29 cellular contexts compared by ENCODE assay signal in genomic region chr12:97541366-97541765, GRCh38.
"Had no signal": no experiment of that assay in that cellular context is flagged by ENCODE, and none has a peak within 500 bp of the region (broad histone marks: within the 10 kb centered on the region; RNA-seq: fewer than 3 reads in every experiment).

No MANE protein-coding gene starts in this region.

- H3K36me3 ChIP-seq: adrenal gland, cardiac muscle cell, colonic mucosa had no signal

- H3K4me1 Mint-ChIP-seq: activated CD4-positive, alpha-beta memory T cell treated with anti-CD3 and anti-CD28 coated beads, Interleukin-2, amount 10 ng/mL, durations not matched to agents 7 days and 5 days; activated CD4-positive, alpha-beta T cell treated with anti-CD3 and anti-CD28 coated beads, Interleukin-2, amount 10 ng/mL, durations not matched to agents 7 days and 5 days; activated naive CD4-positive, alpha-beta T cell treated with anti-CD3 and anti-CD28 coated beads, Interleukin-2, amount 50 U/mL, for 24 hours; activated naive CD8-positive, alpha-beta T cell treated with anti-CD3 and anti-CD28 coated beads for 36 hours; activated naive CD8-positive, alpha-beta T cell treated with anti-CD3 and anti-CD28 coated beads, Interleukin-2, amount 50 U/mL, for 24 hours had no signal

- H3K27me3 Mint-ChIP-seq: activated CD4-positive, alpha-beta memory T cell treated with anti-CD3 and anti-CD28 coated beads, Interleukin-2, amount 10 ng/mL, durations not matched to agents 7 days and 5 days; activated CD4-positive, alpha-beta T cell treated with anti-CD3 and anti-CD28 coated beads, Interleukin-2, amount 10 ng/mL, durations not matched to agents 7 days and 5 days; activated naive CD4-positive, alpha-beta T cell treated with anti-CD3 and anti-CD28 coated beads, Interleukin-2, amount 50 U/mL, for 24 hours; activated naive CD8-positive, alpha-beta T cell treated with anti-CD3 and anti-CD28 coated beads, Interleukin-2, amount 50 U/mL, for 24 hours; activated T-cell treated with anti-CD3 and anti-CD28 coated beads, Interleukin-2, amount 50 U/mL, for 24 hours had no signal

- H3K27ac Mint-ChIP-seq: activated CD4-positive, alpha-beta memory T cell treated with anti-CD3 and anti-CD28 coated beads, Interleukin-2, amount 10 ng/mL, durations not matched to agents 7 days and 5 days; activated CD4-positive, alpha-beta T cell treated with anti-CD3 and anti-CD28 coated beads, Interleukin-2, amount 10 ng/mL, durations not matched to agents 7 days and 5 days; activated naive CD4-positive, alpha-beta T cell treated with anti-CD3 and anti-CD28 coated beads, Interleukin-2, amount 50 U/mL, for 24 hours; activated naive CD8-positive, alpha-beta T cell treated with anti-CD3 and anti-CD28 coated beads for 36 hours; activated naive CD8-positive, alpha-beta T cell treated with anti-CD3 and anti-CD28 coated beads, Interleukin-2, amount 50 U/mL, for 24 hours; activated T-cell treated with anti-CD3 and anti-CD28 coated beads, Interleukin-2, amount 50 U/mL, for 24 hours; activated T-cell treated with anti-CD3 and anti-CD28 coated beads, Interleukin-2, amount 50 U/mL, for 72 hours had no signal

- H3K36me3 Mint-ChIP-seq: activated naive CD4-positive, alpha-beta T cell treated with anti-CD3 and anti-CD28 coated beads, Interleukin-2, amount 50 U/mL, for 24 hours; activated naive CD8-positive, alpha-beta T cell treated with anti-CD3 and anti-CD28 coated beads for 36 hours had no signal

- H3K9me3 Mint-ChIP-seq: activated CD4-positive, alpha-beta memory T cell treated with anti-CD3 and anti-CD28 coated beads, Interleukin-2, amount 10 ng/mL, durations not matched to agents 7 days and 5 days; activated CD4-positive, alpha-beta T cell treated with anti-CD3 and anti-CD28 coated beads, Interleukin-2, amount 10 ng/mL, durations not matched to agents 7 days and 5 days; activated naive CD4-positive, alpha-beta T cell treated with anti-CD3 and anti-CD28 coated beads, Interleukin-2, amount 50 U/mL, for 24 hours; activated naive CD8-positive, alpha-beta T cell treated with anti-CD3 and anti-CD28 coated beads, Interleukin-2, amount 50 U/mL, for 24 hours; activated T-cell treated with anti-CD3 and anti-CD28 coated beads, Interleukin-2, amount 50 U/mL, for 72 hours had no signal

- H3K27ac ChIP-seq: adrenal gland, body of pancreas, cardiac muscle cell, colonic mucosa, epithelial cell of prostate had no signal

- H3K9me3 ChIP-seq: adrenal gland, body of pancreas, colonic mucosa had no signal

- H3K27me3 ChIP-seq: adrenal gland, body of pancreas, cardiac muscle cell, colonic mucosa had no signal

- DNase-seq: activated CD4-positive, alpha-beta memory T cell treated with anti-CD3 and anti-CD28 coated beads, Interleukin-2, amount 10 ng/mL, durations not matched to agents 7 days and 5 days; activated CD4-positive, alpha-beta T cell treated with anti-CD3 and anti-CD28 coated beads for 1 hour; activated CD4-positive, alpha-beta T cell treated with anti-CD3 and anti-CD28 coated beads for 4 hours; activated CD4-positive, alpha-beta T cell treated with anti-CD3 and anti-CD28 coated beads, Interleukin-2, amount 10 ng/mL, durations not matched to agents 7 days and 5 days; activated CD4-positive, alpha-beta T cell treated with anti-CD3 and anti-CD28 coated beads, Interleukin-2, amount 50 U/mL, for 4 hours; activated CD8-positive, alpha-beta memory T cell treated with anti-CD3 and anti-CD28 coated beads, Interleukin-2, amount 50 U/mL, for 48 hours; activated effector memory CD4-positive, alpha-beta T cell treated with Interleukin-2 at 50 U/mL for 16 hours; activated gamma-delta T cell treated with Interleukin-2 at 50 U/mL for 16 hours; activated naive CD4-positive, alpha-beta T cell treated with Interleukin-2 at 50 U/mL for 16 hours; activated naive CD8-positive, alpha-beta T cell treated with anti-CD3 and anti-CD28 coated beads for 36 hours; activated naive CD8-positive, alpha-beta T cell treated with anti-CD3 and anti-CD28 coated beads, Interleukin-2, amount 50 U/mL, for 24 hours; activated T-cell treated with anti-CD3 and anti-CD28 coated beads for 4 hours; activated T-cell treated with anti-CD3 and anti-CD28 coated beads, Interleukin-2, amount 50 U/mL, for 24 hours; activated T-cell treated with anti-CD3 and anti-CD28 coated beads, Interleukin-2, amount 50 U/mL, for 72 hours; adrenal gland; amygdala; aorta; body of pancreas; central memory CD4-positive, alpha-beta T cell; cerebellar nuclear complex; colonic mucosa; effector CD8-positive, alpha-beta T cell; foreskin fibroblast; head of caudate nucleus; T-helper 2 cell had no signal

- H3K4me3 ChIP-seq: adrenal gland, body of pancreas, cardiac muscle cell, colonic mucosa had no signal

- ATAC-seq: activated naive CD8-positive, alpha-beta T cell treated with anti-CD3 and anti-CD28 coated beads, Interleukin-2, amount 50 U/mL, for 24 hours; activated T-cell treated with anti-CD3 and anti-CD28 coated beads, Interleukin-2, amount 50 U/mL, for 72 hours; body of pancreas; esophagus mucosa had no signal

- H3K4me3 Mint-ChIP-seq: activated CD4-positive, alpha-beta memory T cell treated with anti-CD3 and anti-CD28 coated beads, Interleukin-2, amount 10 ng/mL, durations not matched to agents 7 days and 5 days; activated CD4-positive, alpha-beta T cell treated with anti-CD3 and anti-CD28 coated beads, Interleukin-2, amount 10 ng/mL, durations not matched to agents 7 days and 5 days; activated naive CD4-positive, alpha-beta T cell treated with anti-CD3 and anti-CD28 coated beads, Interleukin-2, amount 50 U/mL, for 24 hours; activated naive CD8-positive, alpha-beta T cell treated with anti-CD3 and anti-CD28 coated beads for 36 hours; activated naive CD8-positive, alpha-beta T cell treated with anti-CD3 and anti-CD28 coated beads, Interleukin-2, amount 50 U/mL, for 24 hours; activated T-cell treated with anti-CD3 and anti-CD28 coated beads, Interleukin-2, amount 50 U/mL, for 24 hours; activated T-cell treated with anti-CD3 and anti-CD28 coated beads, Interleukin-2, amount 50 U/mL, for 72 hours had no signal

- H3K4me1 ChIP-seq: adrenal gland, body of pancreas, colonic mucosa had no signal
